In the genomic region with DNA sequence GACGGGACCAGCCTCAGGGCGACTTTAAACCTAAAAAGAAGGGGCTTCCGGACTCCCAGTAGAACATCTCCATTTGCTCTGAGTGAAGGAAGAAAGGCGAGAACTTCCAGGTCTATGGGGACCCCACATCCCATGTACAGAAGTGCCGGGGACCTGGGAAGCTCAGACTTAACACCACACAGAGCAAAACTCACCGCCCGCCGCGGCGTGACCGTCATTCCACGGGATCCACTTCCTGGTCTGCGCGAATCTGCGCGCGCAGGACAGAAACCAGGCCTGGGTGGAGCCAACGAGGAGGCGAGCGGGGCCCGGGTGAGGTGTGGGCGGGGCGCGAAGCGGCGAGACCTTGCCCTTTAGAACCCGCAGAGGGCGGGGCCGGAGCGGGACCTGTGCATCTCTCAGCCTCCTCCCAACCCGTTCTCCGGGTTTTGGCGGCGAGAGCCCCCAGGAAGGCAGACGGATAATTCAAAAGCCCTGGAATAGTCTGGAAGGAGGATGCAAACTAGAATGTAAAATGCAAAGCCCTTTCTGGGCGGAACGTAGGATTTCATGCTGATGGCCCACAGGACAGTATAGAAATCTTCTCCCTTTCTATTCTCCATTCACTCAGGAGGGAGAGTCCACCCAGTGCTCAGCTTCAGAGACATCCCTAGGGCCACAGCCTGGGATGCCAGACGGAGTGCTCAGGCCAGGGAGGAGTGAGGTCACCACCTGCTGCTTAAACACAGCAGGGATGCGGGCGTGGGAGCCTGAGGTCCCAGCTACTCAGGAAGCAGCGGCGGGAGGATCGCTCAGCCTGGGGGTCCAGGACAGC, we compare ENCODE assay signal across 8 cellular contexts. TPM values are rescaled to one million over a fixed set of nuclear protein-coding genes. Genes with fewer than 3 reads are reported as not detected.
DNase-seq lines count a peak whose midpoint lies in the region; ATAC-seq and TF ChIP-seq lines count a peak whose summit lies in the region.
"Not testable (repeated sequence)": the region's sequence is repeated elsewhere in the genome, so short reads cannot be mapped to it uniquely, and the experiment has no call there.

A gene (minus strand): TSS at position 242 of the 814 bp plus-strand sequence. CDS start 3,347 bp downstream, outside the sequence.

- H3K27me3 ChIP-seq in osteoblast (ENCODE audit: insufficient read depth, low read length); suprapubic skin: not testable (repeated sequence)

- not testable (repeated sequence) for H3K27me3 Mint-ChIP-seq in T-cell; activated naive CD8-positive, alpha-beta T cell treated with anti-CD3 and anti-CD28 coated beads, Interleukin-2, amount 50 U/mL, for 24 hours

- peaks cover 9 to 13% (median 13%) of the 10 kb centered on the region in 3 donors for H3K9me3 Mint-ChIP-seq in T-cell
- peaks cover 23% of the 10 kb centered on the region for H3K9me3 Mint-ChIP-seq in activated naive CD8-positive, alpha-beta T cell treated with anti-CD3 and anti-CD28 coated beads, Interleukin-2, amount 50 U/mL, for 24 hours

- not testable (repeated sequence) for H3K9me3 ChIP-seq in osteoblast (ENCODE audit: low read depth, low read length); suprapubic skin

- H3K4me1 ChIP-seq in osteoblast (ENCODE audit: insufficient read depth, low read length); suprapubic skin: not testable (repeated sequence)

- H3K36me3 Mint-ChIP-seq in T-cell = peaks cover 38% of the 10 kb centered on the region
- H3K36me3 Mint-ChIP-seq in activated naive CD8-positive, alpha-beta T cell treated with anti-CD3 and anti-CD28 coated beads, Interleukin-2, amount 50 U/mL, for 24 hours (ENCODE audit: low read depth) = peaks cover 43% of the 10 kb centered on the region

- H3K4me3 ChIP-seq in NB4 (ENCODE audit: low read depth, low read length) = peak within 1 kb of the TSS; percentile 81
- peak within 1 kb of the TSS; percentile 80 for H3K4me3 ChIP-seq in osteoblast (ENCODE audit: insufficient read depth, low read length)
- peak within 1 kb of the TSS; percentile 62 for H3K4me3 ChIP-seq in suprapubic skin

- not testable (repeated sequence) for H4K20me1 ChIP-seq in osteoblast (ENCODE audit: insufficient read depth, low read length)

- TF ChIP-seq EP300 in suprapubic skin (IDR thresholded peaks at IDR 0.05) = not testable (repeated sequence)

- peak within 1 kb of the TSS; percentile 79 to 91 for H3K27ac Mint-ChIP-seq in T-cell
- peak within 1 kb of the TSS; percentile 89 for H3K27ac Mint-ChIP-seq in activated naive CD8-positive, alpha-beta T cell treated with anti-CD3 and anti-CD28 coated beads, Interleukin-2, amount 50 U/mL, for 24 hours

- H3K4me1 Mint-ChIP-seq in T-cell = peaks cover 12 to 31% (median 24%) of the 10 kb centered on the region in 3 donors
- H3K4me1 Mint-ChIP-seq in activated naive CD8-positive, alpha-beta T cell treated with anti-CD3 and anti-CD28 coated beads, Interleukin-2, amount 50 U/mL, for 24 hours = peaks cover 22% of the 10 kb centered on the region

- WGBS in suprapubic skin = 11% methylated on average over 24 of the region's 43 CpGs

- H3K36me3 ChIP-seq in osteoblast (ENCODE audit: insufficient read depth, low read length) (peaks cover 12% of the 10 kb centered on the region), suprapubic skin (peaks cover 18% of the 10 kb centered on the region)

- H3K27ac ChIP-seq in osteoblast (ENCODE audit: low read depth, low read length) (peak within 1 kb of the TSS; percentile 68), suprapubic skin (peak within 1 kb of the TSS; percentile 72)

- not testable (repeated sequence) for H3K79me2 ChIP-seq in osteoblast (ENCODE audit: insufficient read depth, low read length)

- H2AFZ ChIP-seq in osteoblast (ENCODE audit: low read length) = peak within 1 kb of the TSS; percentile 97

- CTCF ChIA-PET in GM10248 (lab: Yijun Ruan, JAX); T-cell (lab: Charles Lee): not testable (repeated sequence)

- H3K4me2 ChIP-seq in osteoblast (ENCODE audit: insufficient read depth, low read length) = peak within 1 kb of the TSS; percentile 96

- peak; percentile 65 for DNase-seq in GM10248 (ENCODE audit: extremely low spot score)
- peak; percentile 69 for DNase-seq in NB4 (ENCODE audit: low read depth)
- peak; percentile 27 to 76 (median 61) for DNase-seq in T-cell
- peak; percentile 65 for DNase-seq in activated naive CD8-positive, alpha-beta T cell treated with anti-CD3 and anti-CD28 coated beads, Interleukin-2, amount 50 U/mL, for 24 hours
- peak; percentile 78 for DNase-seq in Right ventricle myocardium superior
- DNase-seq in osteoblast (ENCODE audit: insufficient read length, low spot score, missing footprints) = peak; percentile 39
- peak; percentile 82 to 90 for DNase-seq in suprapubic skin (ENCODE audit: low spot score in 2 of 2)

- POLR2A ChIA-PET in GM10248 (lab: Yijun Ruan, JAX) = not testable (repeated sequence)
- POLR2A ChIA-PET in T-cell (lab: Charles Lee) = interaction anchor here in 1 of 2 donors (0.6 kb wide), 1 partner anchor 699 kb away, joined by 7 read pairs; no protein-coding TSS in a partner anchor

- TF ChIP-seq CTCF in GM10248 (IDR thresholded peaks at IDR 0.05; ENCODE audit: control extremely low read depth, extremely low read depth, low read depth, missing control alignments); NB4 (IDR thresholded peaks at IDR 0.05; ENCODE audit: low read depth, low read length); osteoblast (IDR thresholded peaks at IDR 0.05; ENCODE audit: extremely low read depth, low read depth, low read length); suprapubic skin (IDR thresholded peaks at IDR 0.05): not testable (repeated sequence)

- H3K4me3 Mint-ChIP-seq in T-cell = peak within 1 kb of the TSS; percentile 93 to 97 (median 94)
- H3K4me3 Mint-ChIP-seq in activated naive CD8-positive, alpha-beta T cell treated with anti-CD3 and anti-CD28 coated beads, Interleukin-2, amount 50 U/mL, for 24 hours = peak within 1 kb of the TSS; percentile 96

- ATAC-seq in HG02571 (IDR thresholded peaks at IDR 0.05; ENCODE audit: unreplicated experiment) = peak; percentile 96
- peak; percentile 99 for ATAC-seq in T-cell (replicated peaks in 1 of 4)
- ATAC-seq in activated naive CD8-positive, alpha-beta T cell treated with anti-CD3 and anti-CD28 coated beads, Interleukin-2, amount 50 U/mL, for 24 hours = peak; percentile 98
- peak; percentile 100 for ATAC-seq in Right ventricle myocardium superior (ENCODE audit: poor library complexity)

- intact Hi-C loops in Right ventricle myocardium superior (cut with DNase I) = not testable (repeated sequence)

- TF ChIP-seq POLR2A in NB4 (IDR thresholded peaks at IDR 0.05; ENCODE audit: extremely low read depth, insufficient read length) = peak; percentile 46
- peak in 1 of 2 donors; percentile 31 for TF ChIP-seq POLR2A in suprapubic skin (IDR thresholded peaks at IDR 0.05)

RNA-seq across cellular contexts. Expression of the gene that starts here (rescaled TPM):
- total RNA-seq in T-cell (10 to 100 TPM; 14.5 to 23.6 (median 18.3) TPM), Right ventricle myocardium superior (7.6 TPM), osteoblast (23.0 and 23.2 TPM in 2 replicates), suprapubic skin (10 to 100 TPM; 11.9 to 18.7 (median 17.9) TPM)

Comparison
In these comparisons a context has a peak if more than half of its experiments do, and no peak if none do; other contexts are left out.
1. Peak in every context shown above with its lines: DNase-seq, ATAC-seq, H3K4me3 ChIP-seq and H3K27ac ChIP-seq.